Comparison of ENCODE assay signal across 1 cellular context in the genomic region with DNA sequence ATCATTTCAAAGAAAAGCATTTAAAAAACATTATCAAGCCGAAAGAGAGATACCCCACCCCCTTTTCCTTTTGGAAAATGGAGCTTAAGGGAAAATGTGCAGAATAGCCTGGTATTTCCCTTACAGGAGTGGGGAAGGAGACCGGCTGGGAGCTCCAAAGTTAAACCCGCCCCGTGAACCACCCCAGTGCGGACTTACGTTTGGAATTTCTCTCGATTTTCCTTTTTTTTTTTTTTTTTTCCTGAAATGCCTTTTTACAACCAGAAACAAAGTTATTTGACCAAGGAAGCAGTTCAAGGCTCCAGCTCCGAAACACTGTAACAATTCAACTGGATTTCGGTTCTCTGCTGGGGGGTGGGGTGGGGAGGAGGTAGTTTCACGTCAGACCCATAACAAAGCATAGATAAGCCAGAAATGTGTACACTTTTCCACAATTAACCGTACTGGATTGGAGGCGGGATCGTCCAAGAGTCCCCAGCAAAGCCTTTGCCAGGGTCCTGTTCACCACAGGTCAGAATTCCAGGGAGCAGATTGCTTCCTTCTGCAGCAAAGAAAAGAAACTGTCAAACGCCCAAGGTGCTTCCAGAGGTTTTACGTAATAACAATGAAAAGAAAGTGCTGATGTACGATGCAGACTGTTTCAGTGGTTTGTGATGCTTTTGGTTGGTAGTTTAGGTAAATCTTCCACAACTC.
TF ChIP-seq lines count a peak whose summit lies in the region.

No MANE protein-coding gene starts in this region.

TF ChIP-seq in HEK293, 187 proteins besides CTCF, POLR2A, EP300 and RAD21 (continued from another document):
- TF ChIP-seq ZNF639 (tag by site-specific recombination; IDR thresholded peaks at IDR 0.05) (no peak), MYNN (tag by site-specific recombination; IDR thresholded peaks at IDR 0.05; ENCODE audit: borderline replicate concordance) (no peak), ZNF658 (tag by site-specific recombination; IDR thresholded peaks at IDR 0.05) (no peak), ZNF776 (tag by site-specific recombination; IDR thresholded peaks at IDR 0.05; ENCODE audit: borderline replicate concordance) (no peak), ZBTB8A (tag by site-specific recombination; IDR thresholded peaks at IDR 0.05) (no peak), ZXDB (tag by site-specific recombination; IDR thresholded peaks at IDR 0.05) (0 out of 2 replicates have a peak, but pooled peaks have one; percentile 44), ZNF707 (tag by site-specific recombination; IDR thresholded peaks at IDR 0.05) (no peak), ZNF121 (tag by site-specific recombination; IDR thresholded peaks at IDR 0.05) (no peak), GLIS1 (tag by site-specific recombination; IDR thresholded peaks at IDR 0.05) (peak; percentile 99), ZNF18 (tag by site-specific recombination; IDR thresholded peaks at IDR 0.05) (0 out of 2 replicates have a peak, but pooled peaks have one; percentile 22), ZNF24 (tag by site-specific recombination; IDR thresholded peaks at IDR 0.05) (no peak), ZNF629 (tag by site-specific recombination; IDR thresholded peaks at IDR 0.05) (peak; percentile 90), ZNF2 (tag by site-specific recombination; IDR thresholded peaks at IDR 0.05) (peak; percentile 41; the same call in 1 of the 2 replicates), ZSCAN30 (tag by site-specific recombination; IDR thresholded peaks at IDR 0.05) (peak; percentile 11; the same call in 1 of the 2 replicates), ZNF133 (tag by site-specific recombination; IDR thresholded peaks at IDR 0.05) (no peak), ZNF335 (tag by site-specific recombination; conservative IDR thresholded peaks at IDR 0.05) (peak; percentile 56), ZNF600 (tag by site-specific recombination; IDR thresholded peaks at IDR 0.05) (peak; percentile 85), ZBTB21 (tag by site-specific recombination; IDR thresholded peaks at IDR 0.05) (peak; percentile 67), ZBTB20 (tag by site-specific recombination; IDR thresholded peaks at IDR 0.05) (peak; percentile 30; the same call in 1 of the 2 replicates), ZSCAN23 (tag by site-specific recombination; IDR thresholded peaks at IDR 0.05) (no peak)
- TF ChIP-seq, protein P1, sequence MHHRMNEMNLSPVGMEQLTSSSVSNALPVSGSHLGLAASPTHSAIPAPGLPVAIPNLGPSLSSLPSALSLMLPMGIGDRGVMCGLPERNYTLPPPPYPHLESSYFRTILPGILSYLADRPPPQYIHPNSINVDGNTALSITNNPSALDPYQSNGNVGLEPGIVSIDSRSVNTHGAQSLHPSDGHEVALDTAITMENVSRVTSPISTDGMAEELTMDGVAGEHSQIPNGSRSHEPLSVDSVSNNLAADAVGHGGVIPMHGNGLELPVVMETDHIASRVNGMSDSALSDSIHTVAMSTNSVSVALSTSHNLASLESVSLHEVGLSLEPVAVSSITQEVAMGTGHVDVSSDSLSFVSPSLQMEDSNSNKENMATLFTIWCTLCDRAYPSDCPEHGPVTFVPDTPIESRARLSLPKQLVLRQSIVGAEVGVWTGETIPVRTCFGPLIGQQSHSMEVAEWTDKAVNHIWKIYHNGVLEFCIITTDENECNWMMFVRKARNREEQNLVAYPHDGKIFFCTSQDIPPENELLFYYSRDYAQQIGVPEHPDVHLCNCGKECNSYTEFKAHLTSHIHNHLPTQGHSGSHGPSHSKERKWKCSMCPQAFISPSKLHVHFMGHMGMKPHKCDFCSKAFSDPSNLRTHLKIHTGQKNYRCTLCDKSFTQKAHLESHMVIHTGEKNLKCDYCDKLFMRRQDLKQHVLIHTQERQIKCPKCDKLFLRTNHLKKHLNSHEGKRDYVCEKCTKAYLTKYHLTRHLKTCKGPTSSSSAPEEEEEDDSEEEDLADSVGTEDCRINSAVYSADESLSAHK (tag by site-specific recombination; IDR thresholded peaks at IDR 0.05) = peak; percentile 100
- TF ChIP-seq, protein P2, sequence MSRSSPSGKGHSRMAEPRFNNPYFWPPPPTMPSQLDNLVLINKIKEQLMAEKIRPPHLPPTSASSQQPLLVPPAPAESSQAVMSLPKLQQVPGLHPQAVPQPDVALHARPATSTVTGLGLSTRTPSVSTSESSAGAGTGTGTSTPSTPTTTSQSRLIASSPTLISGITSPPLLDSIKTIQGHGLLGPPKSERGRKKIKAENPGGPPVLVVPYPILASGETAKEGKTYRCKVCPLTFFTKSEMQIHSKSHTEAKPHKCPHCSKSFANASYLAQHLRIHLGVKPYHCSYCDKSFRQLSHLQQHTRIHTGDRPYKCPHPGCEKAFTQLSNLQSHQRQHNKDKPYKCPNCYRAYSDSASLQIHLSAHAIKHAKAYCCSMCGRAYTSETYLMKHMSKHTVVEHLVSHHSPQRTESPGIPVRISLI (tag by site-specific recombination; IDR thresholded peaks at IDR 0.05) = no peak
- TF ChIP-seq, protein P3, sequence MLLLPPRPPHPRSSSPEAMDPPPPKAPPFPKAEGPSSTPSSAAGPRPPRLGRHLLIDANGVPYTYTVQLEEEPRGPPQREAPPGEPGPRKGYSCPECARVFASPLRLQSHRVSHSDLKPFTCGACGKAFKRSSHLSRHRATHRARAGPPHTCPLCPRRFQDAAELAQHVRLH (tag by site-specific recombination; IDR thresholded peaks at IDR 0.05) = no peak
- TF ChIP-seq, protein P4, sequence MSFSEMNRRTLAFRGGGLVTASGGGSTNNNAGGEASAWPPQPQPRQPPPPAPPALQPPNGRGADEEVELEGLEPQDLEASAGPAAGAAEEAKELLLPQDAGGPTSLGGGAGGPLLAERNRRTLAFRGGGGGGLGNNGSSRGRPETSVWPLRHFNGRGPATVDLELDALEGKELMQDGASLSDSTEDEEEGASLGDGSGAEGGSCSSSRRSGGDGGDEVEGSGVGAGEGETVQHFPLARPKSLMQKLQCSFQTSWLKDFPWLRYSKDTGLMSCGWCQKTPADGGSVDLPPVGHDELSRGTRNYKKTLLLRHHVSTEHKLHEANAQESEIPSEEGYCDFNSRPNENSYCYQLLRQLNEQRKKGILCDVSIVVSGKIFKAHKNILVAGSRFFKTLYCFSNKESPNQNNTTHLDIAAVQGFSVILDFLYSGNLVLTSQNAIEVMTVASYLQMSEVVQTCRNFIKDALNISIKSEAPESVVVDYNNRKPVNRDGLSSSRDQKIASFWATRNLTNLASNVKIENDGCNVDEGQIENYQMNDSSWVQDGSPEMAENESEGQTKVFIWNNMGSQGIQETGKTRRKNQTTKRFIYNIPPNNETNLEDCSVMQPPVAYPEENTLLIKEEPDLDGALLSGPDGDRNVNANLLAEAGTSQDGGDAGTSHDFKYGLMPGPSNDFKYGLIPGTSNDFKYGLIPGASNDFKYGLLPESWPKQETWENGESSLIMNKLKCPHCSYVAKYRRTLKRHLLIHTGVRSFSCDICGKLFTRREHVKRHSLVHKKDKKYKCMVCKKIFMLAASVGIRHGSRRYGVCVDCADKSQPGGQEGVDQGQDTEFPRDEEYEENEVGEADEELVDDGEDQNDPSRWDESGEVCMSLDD (tag by site-specific recombination; IDR thresholded peaks at IDR 0.05) = 0 out of 2 replicates have a peak, but pooled peaks have one; percentile 7
- TF ChIP-seq, protein P5, sequence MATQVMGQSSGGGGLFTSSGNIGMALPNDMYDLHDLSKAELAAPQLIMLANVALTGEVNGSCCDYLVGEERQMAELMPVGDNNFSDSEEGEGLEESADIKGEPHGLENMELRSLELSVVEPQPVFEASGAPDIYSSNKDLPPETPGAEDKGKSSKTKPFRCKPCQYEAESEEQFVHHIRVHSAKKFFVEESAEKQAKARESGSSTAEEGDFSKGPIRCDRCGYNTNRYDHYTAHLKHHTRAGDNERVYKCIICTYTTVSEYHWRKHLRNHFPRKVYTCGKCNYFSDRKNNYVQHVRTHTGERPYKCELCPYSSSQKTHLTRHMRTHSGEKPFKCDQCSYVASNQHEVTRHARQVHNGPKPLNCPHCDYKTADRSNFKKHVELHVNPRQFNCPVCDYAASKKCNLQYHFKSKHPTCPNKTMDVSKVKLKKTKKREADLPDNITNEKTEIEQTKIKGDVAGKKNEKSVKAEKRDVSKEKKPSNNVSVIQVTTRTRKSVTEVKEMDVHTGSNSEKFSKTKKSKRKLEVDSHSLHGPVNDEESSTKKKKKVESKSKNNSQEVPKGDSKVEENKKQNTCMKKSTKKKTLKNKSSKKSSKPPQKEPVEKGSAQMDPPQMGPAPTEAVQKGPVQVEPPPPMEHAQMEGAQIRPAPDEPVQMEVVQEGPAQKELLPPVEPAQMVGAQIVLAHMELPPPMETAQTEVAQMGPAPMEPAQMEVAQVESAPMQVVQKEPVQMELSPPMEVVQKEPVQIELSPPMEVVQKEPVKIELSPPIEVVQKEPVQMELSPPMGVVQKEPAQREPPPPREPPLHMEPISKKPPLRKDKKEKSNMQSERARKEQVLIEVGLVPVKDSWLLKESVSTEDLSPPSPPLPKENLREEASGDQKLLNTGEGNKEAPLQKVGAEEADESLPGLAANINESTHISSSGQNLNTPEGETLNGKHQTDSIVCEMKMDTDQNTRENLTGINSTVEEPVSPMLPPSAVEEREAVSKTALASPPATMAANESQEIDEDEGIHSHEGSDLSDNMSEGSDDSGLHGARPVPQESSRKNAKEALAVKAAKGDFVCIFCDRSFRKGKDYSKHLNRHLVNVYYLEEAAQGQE (tag by site-specific recombination; IDR thresholded peaks at IDR 0.05) = 0 out of 2 replicates have a peak, but pooled peaks have one; percentile 10
